ENCODE assay signal across 17 cellular contexts in genomic region chr13:99975626-99976025, GRCh38. TPM values are rescaled to one million over a fixed set of nuclear protein-coding genes. Genes with fewer than 3 reads are reported as not detected.
DNase-seq lines count a peak whose midpoint lies in the region; ATAC-seq, FAIRE-seq and TF ChIP-seq lines count a peak whose summit lies in the region.
"Had no signal": no experiment of that assay in that cellular context is flagged by ENCODE, and none has a peak within 500 bp of the region (broad histone marks: within the 10 kb centered on the region; RNA-seq: fewer than 3 reads in every experiment).

No MANE protein-coding gene starts in this region.

- 63% methylated on average over 18 of the region's 19 CpGs for WGBS in HUES64
- WGBS in H1 (ENCODE audit: extremely low coverage in 1 of 2, insufficient coverage in 1 of 2, insufficient read length in 1 of 2, insufficient replicate concordance in 2 of 2, low coverage in 1 of 2, low lambda C conversion rate in 2 of 2, missing lambda C conversion rate in 1 of 2), 2 experiments, result 49% methylated on average over 19 of the region's 19 CpGs; no CpG with 5 or more reads in 1 of the 2 experiments

- TF ChIP-seq CTCF in H1 (IDR thresholded peaks at IDR 0.05; ENCODE audit: control extremely low read depth in 1 of 3, insufficient read depth in 1 of 3, low read depth in 1 of 3, low read length in 3 of 3) (no peak), neural progenitor cell (IDR thresholded peaks at IDR 0.05) (no peak)

- no peak; a peak in 1 of 4 replicates for TF ChIP-seq RAD21 in H1 (IDR thresholded peaks at IDR 0.05 in 1 of 2, conservative IDR thresholded peaks at IDR 0.05 in 1 of 2; ENCODE audit: low read depth in 2 of 2, low read length in 2 of 2)

- H4K20me1 ChIP-seq in H1 (replicated peaks in 1 of 2; ENCODE audit: control insufficient read depth in 1 of 2, insufficient read depth in 2 of 2, low read length in 2 of 2), result no peaks in the 10 kb centered on the region
- H4K20me1 ChIP-seq in neural progenitor cell (ENCODE audit: low read depth), result peaks cover 88% of the 10 kb centered on the region

- H3K79me1 ChIP-seq in H1 (ENCODE audit: low read depth, low read length), result no peaks in the 10 kb centered on the region; the same call in 1 of the 2 replicates

- 0 out of 2 replicates have a peak overlapping the region, but pooled peaks have one; percentile 86 for H3K27ac ChIP-seq in HUES64 (ENCODE audit: low read depth, low read length)
- H3K27ac ChIP-seq in H1 (ENCODE audit: low read depth, low read length), result no peak overlapping the region
- no peak overlapping the region for H3K27ac ChIP-seq in neural progenitor cell
- H3K27ac ChIP-seq: A549, C4-2B had no signal

- in situ Hi-C loops in G401 (cut with HindIII; ENCODE audit: low sequenced_read_pairs), result no loop called here

- peaks cover 18% of the 10 kb centered on the region for H3K27me3 Mint-ChIP-seq in neural progenitor cell (ENCODE audit: insufficient read depth, low read depth)
- H3K27me3 Mint-ChIP-seq in activated CD8-positive, alpha-beta T cell treated with anti-CD3 and anti-CD28 coated beads, Interleukin-2, amount 10 ng/mL, durations not matched to agents 7 days and 5 days (ENCODE audit: low read depth), result peaks cover 80% of the 10 kb centered on the region

- no peak for TF ChIP-seq POLR2A in H1 (IDR thresholded peaks at IDR 0.05; ENCODE audit: control extremely low read depth in 1 of 2, low read depth in 2 of 2, low read length in 2 of 2)

- H3K18ac ChIP-seq in H1 (ENCODE audit: extremely low read depth, low read length), result peak overlapping the region; percentile 91

- H3K56ac ChIP-seq in H1 (replicated peaks; ENCODE audit: insufficient read length, low read depth, low read length), result no peak overlapping the region

- H4K8ac ChIP-seq in H1 (ENCODE audit: extremely low read depth, insufficient read depth, low read length), result peak overlapping the region; percentile 73; the same call in 1 of the 2 replicates

- H3K4me3 ChIP-seq in HUES64 (ENCODE audit: low read length) (peak overlapping the region; percentile 37; the same call in 1 of the 2 replicates), H1 (ENCODE audit: extremely low read depth in 1 of 4, insufficient read depth in 2 of 4, low read depth in 3 of 4, low read length in 4 of 4) (peak overlapping the region in 2 of 4 experiments; percentile 15 to 79; a peak in 4 of 8 replicates), neural progenitor cell (no peak overlapping the region)
- H3K4me3 ChIP-seq: A549, K562 had no signal

- H2AK5ac ChIP-seq in H1 (ENCODE audit: low read depth, low read length), result no peak overlapping the region; the same call in 1 of the 2 replicates

- 0 out of 2 replicates have a peak overlapping the region, but pooled peaks have one; percentile 21 for H3K9ac ChIP-seq in ES-I3 (ENCODE audit: low read depth, low read length)
- H3K9ac ChIP-seq in HUES64 (ENCODE audit: low read depth, low read length), result 0 out of 2 replicates have a peak overlapping the region, but pooled peaks have one; percentile 25
- H3K9ac ChIP-seq in H1 (replicated peaks in 1 of 4; ENCODE audit: extremely low read depth in 1 of 4, low read depth in 3 of 4, low read length in 3 of 4), result no peak overlapping the region
- H3K9ac ChIP-seq in neural progenitor cell, result no peak overlapping the region

- peak in 1 of 2 experiments; percentile 66 for DNase-seq in H1 (ENCODE audit: low read depth in 1 of 2, low spot score in 2 of 2)
- DNase-seq in neural progenitor cell (ENCODE audit: low spot score), result peak; percentile 20
- DNase-seq in activated CD4-positive, alpha-beta T cell treated with anti-CD3 and anti-CD28 coated beads for 1 hour, result no peak
- DNase-seq in activated CD8-positive, alpha-beta T cell treated with anti-CD3 and anti-CD28 coated beads, Interleukin-2, amount 10 ng/mL, durations not matched to agents 7 days and 5 days, result no peak
- no peak for DNase-seq in superior temporal gyrus (ENCODE audit: extremely low spot score)
- DNase-seq in G401 (ENCODE audit: low spot score), result no peak
- DNase-seq: DMS153, NCI-H146, NCI-H748 treated with DMSO at 0.1 percent for 48 hours, PC-3 had no signal

- H3K14ac ChIP-seq in H1 (ENCODE audit: insufficient read length), result no peak overlapping the region

- H2BK12ac ChIP-seq in H1 (ENCODE audit: low read depth, low read length), result peak overlapping the region; percentile 97; the same call in 1 of the 2 replicates

- FAIRE-seq in H1 (lab: Jason Lieb, UNC), result no peak
- FAIRE-seq: A549, K562 had no signal

- H3K4me3 Mint-ChIP-seq in neural progenitor cell, result peak overlapping the region; percentile 95
- no peak overlapping the region for H3K4me3 Mint-ChIP-seq in activated CD8-positive, alpha-beta T cell treated with anti-CD3 and anti-CD28 coated beads, Interleukin-2, amount 10 ng/mL, durations not matched to agents 7 days and 5 days

- H3K23me2 ChIP-seq in H1 (ENCODE audit: low read depth, low read length), result peaks cover 19% of the 10 kb centered on the region

- H3K4me1 ChIP-seq in ES-I3 (ENCODE audit: insufficient read depth, low read length) (peaks cover 30% of the 10 kb centered on the region; the same call in 1 of the 2 replicates), HUES64 (ENCODE audit: insufficient read depth, low read length) (peaks cover 62% of the 10 kb centered on the region), H1 (replicated peaks in 1 of 4; ENCODE audit: control insufficient read depth in 3 of 4, insufficient read depth in 4 of 4, low read length in 3 of 4) (peaks cover 0 to 31% (median 27%) of the 10 kb centered on the region in 4 experiments; a peak in 6 of 7 replicates), neural progenitor cell (peaks cover 54% of the 10 kb centered on the region)

- H3K27me3 ChIP-seq in HUES64 (ENCODE audit: insufficient read depth, low read length) (peaks cover 79% of the 10 kb centered on the region), H1 (replicated peaks in 1 of 4; ENCODE audit: control insufficient read depth in 3 of 4, extremely low read depth in 1 of 4, insufficient read depth in 3 of 4, low read length in 3 of 4) (peaks cover 0 to 16% (median 4%) of the 10 kb centered on the region in 4 experiments; a peak in 4 of 7 replicates), neural progenitor cell (peaks cover 68% of the 10 kb centered on the region)

- POLR2A ChIA-PET in H1 (lab: Charles Lee; ENCODE audit: partially characterized antibody), result interaction anchor here (0.8 to 3.5 kb wide), 7 partner anchors 9 to 288 kb away, joined by 3 to 39 read pairs (median 6); no protein-coding TSS in a partner anchor
- POLR2A ChIA-PET in activated CD8-positive, alpha-beta T cell treated with anti-CD3 and anti-CD28 coated beads, Interleukin-2, amount 10 ng/mL, durations not matched to agents 7 days and 5 days (lab: Charles Lee), result no interaction called here

- no peak overlapping the region for H3K27ac Mint-ChIP-seq in neural progenitor cell
- no peak overlapping the region for H3K27ac Mint-ChIP-seq in activated CD8-positive, alpha-beta T cell treated with anti-CD3 and anti-CD28 coated beads, Interleukin-2, amount 10 ng/mL, durations not matched to agents 7 days and 5 days

- peaks cover 94% of the 10 kb centered on the region for H3F3A ChIP-seq in neural progenitor cell (ENCODE audit: low read depth)

- H3K4me2 ChIP-seq in H1 (ENCODE audit: insufficient read depth in 1 of 2, low read depth in 2 of 2, low read length in 2 of 2), result peak overlapping the region; percentile 81 to 82
- H3K4me2 ChIP-seq in neural progenitor cell, result no peak overlapping the region
- H3K4me2 ChIP-seq: A549 had no signal

- H3K36me3 ChIP-seq in ES-I3 (ENCODE audit: insufficient read depth, low read length) (no peaks in the 10 kb centered on the region), HUES64 (ENCODE audit: insufficient read depth, low read length) (no peaks in the 10 kb centered on the region), H1 (ENCODE audit: control insufficient read depth in 2 of 4, insufficient read depth in 4 of 4, low read length in 3 of 4) (no peaks in the 10 kb centered on the region), neural progenitor cell (no peaks in the 10 kb centered on the region)

- H4K5ac ChIP-seq in H1 (ENCODE audit: insufficient read length, low read depth, low read length), result peak overlapping the region; percentile 41

- H3K4me1 Mint-ChIP-seq in neural progenitor cell, result peaks cover 56% of the 10 kb centered on the region
- peaks cover 14% of the 10 kb centered on the region for H3K4me1 Mint-ChIP-seq in activated CD8-positive, alpha-beta T cell treated with anti-CD3 and anti-CD28 coated beads, Interleukin-2, amount 10 ng/mL, durations not matched to agents 7 days and 5 days (ENCODE audit: low read depth)

- no peak for ATAC-seq in activated CD8-positive, alpha-beta T cell treated with anti-CD3 and anti-CD28 coated beads, Interleukin-2, amount 10 ng/mL, durations not matched to agents 7 days and 5 days
- ATAC-seq: A549, HCT116, K562, PC-3 had no signal

- no peak overlapping the region for H3K23ac ChIP-seq in H1 (ENCODE audit: insufficient read length)

- H3K36me3 Mint-ChIP-seq in neural progenitor cell, result peaks cover 3% of the 10 kb centered on the region
- peaks cover 2% of the 10 kb centered on the region for H3K36me3 Mint-ChIP-seq in activated CD8-positive, alpha-beta T cell treated with anti-CD3 and anti-CD28 coated beads, Interleukin-2, amount 10 ng/mL, durations not matched to agents 7 days and 5 days (ENCODE audit: low read depth)

- TF ChIP-seq EP300 in H1 (IDR thresholded peaks at IDR 0.05; ENCODE audit: borderline replicate concordance in 1 of 2, low read depth in 2 of 2, low read length in 2 of 2), result no peak

- CTCF ChIA-PET in H1 (lab: Charles Lee; ENCODE audit: partially characterized antibody), result interaction anchor here (0.6 to 3.3 kb wide), 7 partner anchors 16 to 320 kb away, joined by 3 to 12 read pairs (median 4); no protein-coding TSS in a partner anchor
- CTCF ChIA-PET in activated CD8-positive, alpha-beta T cell treated with anti-CD3 and anti-CD28 coated beads, Interleukin-2, amount 10 ng/mL, durations not matched to agents 7 days and 5 days (lab: Charles Lee), result no interaction called here

- H2BK15ac ChIP-seq in H1 (ENCODE audit: low read length), result no peak overlapping the region

- peak overlapping the region; percentile 53 for H2BK20ac ChIP-seq in H1 (ENCODE audit: low read length)

- H3K9me3 Mint-ChIP-seq in neural progenitor cell, result no peaks in the 10 kb centered on the region
- H3K9me3 Mint-ChIP-seq in activated CD8-positive, alpha-beta T cell treated with anti-CD3 and anti-CD28 coated beads, Interleukin-2, amount 10 ng/mL, durations not matched to agents 7 days and 5 days (ENCODE audit: insufficient read depth), result no peaks in the 10 kb centered on the region

- peak overlapping the region; percentile 76 for H3K4ac ChIP-seq in H1 (replicated peaks; ENCODE audit: insufficient read length, low read depth, low read length)

- H3K79me2 ChIP-seq in H1 (ENCODE audit: control insufficient read depth in 1 of 2, insufficient read depth in 2 of 2, low read length in 2 of 2), result peaks cover 0 to 32% of the 10 kb centered on the region in 2 experiments; a peak in 3 of 4 replicates
- H3K79me2 ChIP-seq in neural progenitor cell (ENCODE audit: low read depth), result peaks cover 89% of the 10 kb centered on the region

- H2BK5ac ChIP-seq in H1 (ENCODE audit: low read depth, low read length), result peak overlapping the region; percentile 97; the same call in 1 of the 2 replicates

- no peaks in the 10 kb centered on the region for H3K9me3 ChIP-seq in ES-I3 (ENCODE audit: control insufficient read depth, insufficient read depth, low read length)
- no peaks in the 10 kb centered on the region for H3K9me3 ChIP-seq in HUES64 (ENCODE audit: insufficient read depth, low read depth, low read length)
- no peaks in the 10 kb centered on the region for H3K9me3 ChIP-seq in H1 (ENCODE audit: insufficient read depth in 2 of 2, low read depth in 1 of 2, low read length in 1 of 2)
- no peaks in the 10 kb centered on the region for H3K9me3 ChIP-seq in neural progenitor cell (ENCODE audit: low read depth)
- H3K9me3 ChIP-seq: A549 had no signal

- H2AFZ ChIP-seq in H1 (ENCODE audit: low read length) (no peak overlapping the region), neural progenitor cell (replicated peaks) (no peak overlapping the region)

- H4K91ac ChIP-seq in H1 (replicated peaks; ENCODE audit: insufficient read length, low read length), result peak overlapping the region; percentile 77

- H2BK120ac ChIP-seq in H1 (replicated peaks; ENCODE audit: low read depth, low read length), result peak overlapping the region; percentile 77

RNA-seq across cellular contexts. Expression of gene ZIC5, which starts 4.1 kb away (rescaled TPM):
- 25.6 TPM for polyA plus RNA-seq in HUES64 (2013, experiment 1 of 2)
- 25.2 TPM for polyA plus RNA-seq in HUES64 (2013, experiment 2 of 2)
- total RNA-seq in H1 (2021; fragmentation: NEBNext Ultra II Directional; extraction: Animal tissue kit (Norgen Biotek cat#: 25700)), result 51.0 and 52.7 TPM in 2 replicates
- 14.2 and 14.8 TPM in 2 replicates for polyA plus RNA-seq in H1 (2011; rRNA removed)
- 13.2 TPM for polyA plus RNA-seq in H1 (2011; cell fraction: cytosol; rRNA removed)
- polyA plus RNA-seq in H1 (2011; cell fraction: nucleus; rRNA removed), result 22.7 TPM
- polyA plus RNA-seq in H1 (2012, experiment 1 of 2), result 16.2 to 29.3 TPM (median 20.3 TPM) in 4 replicates
- 15.1 TPM for polyA plus RNA-seq in H1 (2012, experiment 2 of 2)
- 31.4 TPM for polyA plus RNA-seq in H1 (2013, experiment 1 of 2)
- 28.2 TPM for polyA plus RNA-seq in H1 (2013, experiment 2 of 2)
- polyA minus RNA-seq in H1 (2011; rRNA and poly(A)+ RNA removed), result 16.6 and 20.0 TPM in 2 replicates
- polyA minus RNA-seq in H1 (2011; cell fraction: cytosol; rRNA and poly(A)+ RNA removed), result 22.3 TPM
- 42.4 TPM for polyA minus RNA-seq in H1 (2011; cell fraction: nucleus; rRNA and poly(A)+ RNA removed)
- total RNA-seq in neural progenitor cell (ENCODE audit: low replicate concordance), result 29.0 and 35.7 TPM in 2 replicates
- not detected for total RNA-seq in activated CD8-positive, alpha-beta T cell treated with anti-CD3 and anti-CD28 coated beads, Interleukin-2, amount 10 ng/mL, durations not matched to agents 7 days and 5 days
- total RNA-seq in G401 (2014; rRNA removed; shearing (Covaris generic)), result 7.1 and 10.1 TPM in 2 replicates
- total RNA-seq: HT-29, PC-3 had no signal

RNA-seq across cellular contexts. Expression of gene ZIC2, which starts 6.0 kb away (rescaled TPM):
- 113 TPM for polyA plus RNA-seq in HUES64 (2013, experiment 1 of 2)
- 125 TPM for polyA plus RNA-seq in HUES64 (2013, experiment 2 of 2)
- total RNA-seq in H1 (2021; fragmentation: NEBNext Ultra II Directional; extraction: Animal tissue kit (Norgen Biotek cat#: 25700)), result 372 and 429 TPM in 2 replicates
- polyA plus RNA-seq in H1 (2011; rRNA removed), result 53.2 and 67.1 TPM in 2 replicates
- 54.3 TPM for polyA plus RNA-seq in H1 (2011; cell fraction: cytosol; rRNA removed)
- 212 TPM for polyA plus RNA-seq in H1 (2011; cell fraction: nucleus; rRNA removed)
- 149 to 263 TPM (median 185 TPM) in 4 replicates for polyA plus RNA-seq in H1 (2012, experiment 1 of 2)
- polyA plus RNA-seq in H1 (2012, experiment 2 of 2), result 87.1 TPM
- 140 TPM for polyA plus RNA-seq in H1 (2013, experiment 1 of 2)
- 134 TPM for polyA plus RNA-seq in H1 (2013, experiment 2 of 2)
- polyA minus RNA-seq in H1 (2011; rRNA and poly(A)+ RNA removed), result 32.3 and 40.3 TPM in 2 replicates
- 164 TPM for polyA minus RNA-seq in H1 (2011; cell fraction: cytosol; rRNA and poly(A)+ RNA removed)
- 103 TPM for polyA minus RNA-seq in H1 (2011; cell fraction: nucleus; rRNA and poly(A)+ RNA removed)
- total RNA-seq in neural progenitor cell (ENCODE audit: low replicate concordance), result 52.4 and 87.3 TPM in 2 replicates
- not detected for total RNA-seq in activated CD8-positive, alpha-beta T cell treated with anti-CD3 and anti-CD28 coated beads, Interleukin-2, amount 10 ng/mL, durations not matched to agents 7 days and 5 days
- total RNA-seq in G401 (2014; rRNA removed; shearing (Covaris generic)), result 10.0 and 16.8 TPM in 2 replicates
- total RNA-seq: PC-3 had no signal

Comparison
In these comparisons a context has a peak if more than half of its experiments do, and no peak if none do; other contexts are left out.
1. H3K9ac ChIP-seq: peak in ES-I3 (single experiment) and HUES64 (single experiment); none in H1 (0 of 4) and neural progenitor cell (single experiment).
2. RNA of gene ZIC2, which starts 6.0 kb away (total RNA-seq): 372 to 429 TPM in H1, 52.4 to 87.3 TPM in neural progenitor cell and 10.0 to 16.8 TPM in G401; not detected in activated CD8-positive, alpha-beta T cell treated with anti-CD3 and anti-CD28 coated beads, Interleukin-2, amount 10 ng/mL, durations not matched to agents 7 days and 5 days; every median in the first group is over 10 times any median in the second.